ENCODE assay signal across 1 cellular context in the genomic region with DNA sequence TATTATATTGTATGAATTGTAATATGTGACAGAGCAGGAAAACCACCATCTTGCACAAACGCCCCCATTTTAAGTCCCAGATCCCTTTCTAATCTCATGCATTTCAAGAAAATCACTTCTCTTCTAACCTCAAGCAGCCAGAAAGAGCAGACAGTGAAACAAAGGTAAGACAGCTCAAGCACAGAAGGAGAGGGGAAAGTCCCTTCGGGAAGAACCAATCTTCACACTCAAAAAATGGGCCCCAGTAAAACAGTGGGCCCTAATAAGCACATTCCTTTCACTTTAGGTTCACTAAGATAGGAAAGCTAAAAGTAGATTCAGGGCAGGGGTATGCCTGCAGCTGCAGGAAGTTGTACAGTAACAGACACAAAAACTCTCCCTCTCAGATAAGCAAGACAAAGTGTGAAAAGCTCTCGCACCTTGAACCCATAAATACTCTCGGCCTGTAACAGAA.
TF ChIP-seq lines count a peak whose summit lies in the region.

No MANE protein-coding gene starts in this region.

TF ChIP-seq in GM12878, 131 proteins besides CTCF, POLR2A, EP300 and RAD21 (continued from another document):
- TF ChIP-seq, protein P1, sequence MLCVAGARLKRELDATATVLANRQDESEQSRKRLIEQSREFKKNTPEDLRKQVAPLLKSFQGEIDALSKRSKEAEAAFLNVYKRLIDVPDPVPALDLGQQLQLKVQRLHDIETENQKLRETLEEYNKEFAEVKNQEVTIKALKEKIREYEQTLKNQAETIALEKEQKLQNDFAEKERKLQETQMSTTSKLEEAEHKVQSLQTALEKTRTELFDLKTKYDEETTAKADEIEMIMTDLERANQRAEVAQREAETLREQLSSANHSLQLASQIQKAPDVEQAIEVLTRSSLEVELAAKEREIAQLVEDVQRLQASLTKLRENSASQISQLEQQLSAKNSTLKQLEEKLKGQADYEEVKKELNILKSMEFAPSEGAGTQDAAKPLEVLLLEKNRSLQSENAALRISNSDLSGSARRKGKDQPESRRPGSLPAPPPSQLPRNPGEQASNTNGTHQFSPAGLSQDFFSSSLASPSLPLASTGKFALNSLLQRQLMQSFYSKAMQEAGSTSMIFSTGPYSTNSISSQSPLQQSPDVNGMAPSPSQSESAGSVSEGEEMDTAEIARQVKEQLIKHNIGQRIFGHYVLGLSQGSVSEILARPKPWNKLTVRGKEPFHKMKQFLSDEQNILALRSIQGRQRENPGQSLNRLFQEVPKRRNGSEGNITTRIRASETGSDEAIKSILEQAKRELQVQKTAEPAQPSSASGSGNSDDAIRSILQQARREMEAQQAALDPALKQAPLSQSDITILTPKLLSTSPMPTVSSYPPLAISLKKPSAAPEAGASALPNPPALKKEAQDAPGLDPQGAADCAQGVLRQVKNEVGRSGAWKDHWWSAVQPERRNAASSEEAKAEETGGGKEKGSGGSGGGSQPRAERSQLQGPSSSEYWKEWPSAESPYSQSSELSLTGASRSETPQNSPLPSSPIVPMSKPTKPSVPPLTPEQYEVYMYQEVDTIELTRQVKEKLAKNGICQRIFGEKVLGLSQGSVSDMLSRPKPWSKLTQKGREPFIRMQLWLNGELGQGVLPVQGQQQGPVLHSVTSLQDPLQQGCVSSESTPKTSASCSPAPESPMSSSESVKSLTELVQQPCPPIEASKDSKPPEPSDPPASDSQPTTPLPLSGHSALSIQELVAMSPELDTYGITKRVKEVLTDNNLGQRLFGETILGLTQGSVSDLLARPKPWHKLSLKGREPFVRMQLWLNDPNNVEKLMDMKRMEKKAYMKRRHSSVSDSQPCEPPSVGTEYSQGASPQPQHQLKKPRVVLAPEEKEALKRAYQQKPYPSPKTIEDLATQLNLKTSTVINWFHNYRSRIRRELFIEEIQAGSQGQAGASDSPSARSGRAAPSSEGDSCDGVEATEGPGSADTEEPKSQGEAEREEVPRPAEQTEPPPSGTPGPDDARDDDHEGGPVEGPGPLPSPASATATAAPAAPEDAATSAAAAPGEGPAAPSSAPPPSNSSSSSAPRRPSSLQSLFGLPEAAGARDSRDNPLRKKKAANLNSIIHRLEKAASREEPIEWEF (IDR thresholded peaks at IDR 0.05; ENCODE audit: insufficient replicate concordance, low read depth, low read length): no peak
- TF ChIP-seq FOS (IDR thresholded peaks at IDR 0.05; ENCODE audit: borderline replicate concordance, extremely low read depth, insufficient read length): no peak
- TF ChIP-seq POLR2AphosphoS5 (IDR thresholded peaks at IDR 0.05; ENCODE audit: low read length): no peak
- TF ChIP-seq GABPA (IDR thresholded peaks at IDR 0.05; ENCODE audit: low read depth): no peak
- TF ChIP-seq NRF1 (conservative IDR thresholded peaks at IDR 0.05; ENCODE audit: low read depth, low read length): no peak
- no peak for TF ChIP-seq CBFB (IDR thresholded peaks at IDR 0.05; ENCODE audit: low read depth)
- TF ChIP-seq, protein P2, sequence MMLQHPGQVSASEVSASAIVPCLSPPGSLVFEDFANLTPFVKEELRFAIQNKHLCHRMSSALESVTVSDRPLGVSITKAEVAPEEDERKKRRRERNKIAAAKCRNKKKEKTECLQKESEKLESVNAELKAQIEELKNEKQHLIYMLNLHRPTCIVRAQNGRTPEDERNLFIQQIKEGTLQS (IDR thresholded peaks at IDR 0.05; ENCODE audit: borderline replicate concordance, extremely low read depth, low read depth, low read length): no peak
- TF ChIP-seq CREB1 (IDR thresholded peaks at IDR 0.05; ENCODE audit: low read depth): no peak
- TF ChIP-seq SIX5 (IDR thresholded peaks at IDR 0.05; ENCODE audit: low read depth, low read length, severe bottlenecking): no peak
- peak; percentile 61 for TF ChIP-seq EED (IDR thresholded peaks at IDR 0.05; ENCODE audit: low read depth)
- TF ChIP-seq, protein P3, sequence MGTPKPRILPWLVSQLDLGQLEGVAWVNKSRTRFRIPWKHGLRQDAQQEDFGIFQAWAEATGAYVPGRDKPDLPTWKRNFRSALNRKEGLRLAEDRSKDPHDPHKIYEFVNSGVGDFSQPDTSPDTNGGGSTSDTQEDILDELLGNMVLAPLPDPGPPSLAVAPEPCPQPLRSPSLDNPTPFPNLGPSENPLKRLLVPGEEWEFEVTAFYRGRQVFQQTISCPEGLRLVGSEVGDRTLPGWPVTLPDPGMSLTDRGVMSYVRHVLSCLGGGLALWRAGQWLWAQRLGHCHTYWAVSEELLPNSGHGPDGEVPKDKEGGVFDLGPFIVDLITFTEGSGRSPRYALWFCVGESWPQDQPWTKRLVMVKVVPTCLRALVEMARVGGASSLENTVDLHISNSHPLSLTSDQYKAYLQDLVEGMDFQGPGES (IDR thresholded peaks at IDR 0.05): no peak; the same call in 1 of the 2 replicates
- TF ChIP-seq NR2F1 (conservative IDR thresholded peaks at IDR 0.05): no peak
